ENCODE assay signal across 8 cellular contexts in genomic region chrX:41921492-41922124, GRCh38. TPM values are rescaled to one million over a fixed set of nuclear protein-coding genes. Genes with fewer than 3 reads are reported as not detected.
DNase-seq lines count a peak whose midpoint lies in the region; ATAC-seq and TF ChIP-seq lines count a peak whose summit lies in the region.

No MANE protein-coding gene starts in this region.

- POLR2A ChIA-PET in A673 (lab: Charles Lee; ENCODE audit: low non-redundant PET), result no interaction called here

- H3K14ac ChIP-seq in trophoblast cell (ENCODE audit: low read length), result no peak overlapping the region

- intact Hi-C loops in A673 (cut with micrococcal nuclease; ENCODE audit: unreplicated experiment), result no loop called here
- intact Hi-C loops in adrenal gland (cut with DNase I), result no loop called here

- H2AFZ ChIP-seq in trophoblast cell (ENCODE audit: insufficient read depth, low read length, poor library complexity), result no peak overlapping the region

- ATAC-seq in GM18511 (IDR thresholded peaks at IDR 0.05; ENCODE audit: unreplicated experiment) (peak; percentile 26), GM21381 (IDR thresholded peaks at IDR 0.05; ENCODE audit: unreplicated experiment) (no peak), GM18505 (IDR thresholded peaks at IDR 0.05; ENCODE audit: unreplicated experiment) (no peak)

- H3K79me2 ChIP-seq in trophoblast cell (ENCODE audit: control insufficient read depth, insufficient read depth, low read length, poor library complexity), result peaks cover 7% of the 10 kb centered on the region

- H3K4me1 ChIP-seq in A673 (ENCODE audit: insufficient read depth, low read length, poor library complexity, severe bottlenecking) (peaks cover 6% of the 10 kb centered on the region), trophoblast cell (ENCODE audit: control insufficient read depth in 1 of 2, insufficient read depth in 2 of 2, low read length in 2 of 2) (no peaks in the 10 kb centered on the region), adrenal gland (replicated peaks in 1 of 2) (no peaks in the 10 kb centered on the region)

- H3K36me3 ChIP-seq in A673 (ENCODE audit: insufficient read depth, low read length, poor library complexity, severe bottlenecking) (no peaks in the 10 kb centered on the region), trophoblast cell (ENCODE audit: control insufficient read depth in 1 of 2, insufficient read depth in 2 of 2, low read length in 2 of 2) (no peaks in the 10 kb centered on the region), adrenal gland (replicated peaks in 1 of 2) (no peaks in the 10 kb centered on the region)

- BruUV-seq in A673 (replicated peaks; lab: Mats Ljungman, UMichigan), result TSS peak; percentile 65

- H2AK5ac ChIP-seq in trophoblast cell (ENCODE audit: low read length), result no peak overlapping the region

- H3K23ac ChIP-seq in trophoblast cell (ENCODE audit: low read length), result no peak overlapping the region

- H3K79me1 ChIP-seq in trophoblast cell (ENCODE audit: low read length), result peaks cover 6% of the 10 kb centered on the region

- H2BK12ac ChIP-seq in trophoblast cell (ENCODE audit: low read length), result no peak overlapping the region

- CTCF ChIA-PET in A673 (lab: Charles Lee), result no interaction called here

- H3K18ac ChIP-seq in trophoblast cell (ENCODE audit: low read length), result no peak overlapping the region

- peak overlapping the region; percentile 88 for H3K4me2 ChIP-seq in trophoblast cell (ENCODE audit: low read length)

- no peak overlapping the region for H4K8ac ChIP-seq in trophoblast cell (ENCODE audit: low read depth, low read length)

- no CpG with 5 or more reads among the region's 4 CpGs for WGBS in trophoblast cell (ENCODE audit: extremely low coverage, insufficient coverage, insufficient read length)
- WGBS in adrenal gland, 4 donors, result 0 to 32% (median 13%) methylated on average over 4 of the region's 4 CpGs

- H4K12ac ChIP-seq in trophoblast cell (ENCODE audit: low read depth, low read length), result no peak overlapping the region

- DNase-seq in A673 (ENCODE audit: low spot score) (peak; percentile 5), RPMI8226 (peak; percentile 9), epithelial cell of proximal tubule (ENCODE audit: low read depth) (no peak), trophoblast cell (no peak), adrenal gland (no peak)

- no peak for TF ChIP-seq CTCF in A673 (conservative IDR thresholded peaks at IDR 0.05; ENCODE audit: low read depth, low read length)
- no peak for TF ChIP-seq CTCF in epithelial cell of proximal tubule (conservative IDR thresholded peaks at IDR 0.05; ENCODE audit: low read depth, low read length)
- TF ChIP-seq CTCF in adrenal gland (IDR thresholded peaks at IDR 0.05), result no peak

- no peak overlapping the region for H3K4ac ChIP-seq in trophoblast cell (ENCODE audit: low read depth, low read length)

- H3K27me3 ChIP-seq in A673 (replicated peaks; ENCODE audit: insufficient read depth, low read depth, low read length, poor library complexity), result peaks cover 19% of the 10 kb centered on the region
- H3K27me3 ChIP-seq in trophoblast cell (ENCODE audit: insufficient read depth, low read length), result no peaks in the 10 kb centered on the region
- H3K27me3 ChIP-seq in adrenal gland, result no peaks in the 10 kb centered on the region

- H3K27ac ChIP-seq in A673 (ENCODE audit: low read depth, low read length, poor library complexity, severe bottlenecking) (no peak overlapping the region), trophoblast cell (ENCODE audit: low read depth, low read length) (no peak overlapping the region), adrenal gland (peak overlapping the region in 1 of 5 donors; percentile 93)

- H2BK120ac ChIP-seq in trophoblast cell (ENCODE audit: insufficient read depth, low read length, poor library complexity), result no peak overlapping the region

- no peak overlapping the region for H3K9ac ChIP-seq in trophoblast cell (ENCODE audit: low read length)

- H3K4me3 ChIP-seq in A673 (ENCODE audit: low read depth, low read length, poor library complexity, severe bottlenecking) (peak overlapping the region; percentile 60), epithelial cell of proximal tubule (ENCODE audit: low read depth, low read length) (peak overlapping the region; percentile 76), trophoblast cell (ENCODE audit: low read depth, low read length) (no peak overlapping the region), adrenal gland (peak overlapping the region in 2 of 4 donors; percentile 35 to 69)

- H4K91ac ChIP-seq in trophoblast cell (ENCODE audit: low read depth, low read length), result no peak overlapping the region

- H2BK5ac ChIP-seq in trophoblast cell (ENCODE audit: low read depth, low read length, poor library complexity), result no peak overlapping the region

- no peaks in the 10 kb centered on the region for H3K9me3 ChIP-seq in A673 (ENCODE audit: low read depth, low read length, poor library complexity, severe bottlenecking)
- no peaks in the 10 kb centered on the region for H3K9me3 ChIP-seq in trophoblast cell (ENCODE audit: insufficient read depth, low read depth, low read length)
- H3K9me3 ChIP-seq in adrenal gland (replicated peaks in 1 of 3), result no peaks in the 10 kb centered on the region

- TF ChIP-seq POLR2A in adrenal gland (IDR thresholded peaks at IDR 0.05) (no peak), GM18505 (IDR thresholded peaks at IDR 0.05; ENCODE audit: borderline replicate concordance, extremely low read depth, insufficient read depth, insufficient read length) (no peak)

RNA-seq across cellular contexts. Expression of gene CASK, which starts 1.7 kb away (rescaled TPM):
- 33.5 and 36.3 TPM in 2 replicates for total RNA-seq in A673 (2021)
- 22.9 and 58.8 TPM in 2 replicates for total RNA-seq in epithelial cell of proximal tubule
- 20.2 TPM in 2 replicates for polyA plus RNA-seq in trophoblast cell (2013)
- total RNA-seq in adrenal gland, result 10 to 100 TPM; 30.3 to 48.5 (median 43.9) TPM
- 10 to 100 TPM in 1 of 3 donors, 1 to 10 TPM in 2; 4.7 to 53.0 (median 7.8) TPM for polyA plus RNA-seq in adrenal gland

Comparison
In these comparisons a context has a peak if more than half of its experiments do, and no peak if none do; other contexts are left out.
1. DNase-seq: peak in A673 (single experiment) and RPMI8226 (single experiment); none in epithelial cell of proximal tubule (single experiment), trophoblast cell (0 of 2) and adrenal gland (0 of 7).